In genomic region chr1:64962447-64962846, GRCh38 we compare ENCODE assay signal across 10 cellular contexts. TPM values are rescaled to one million over a fixed set of nuclear protein-coding genes. Genes with fewer than 3 reads are reported as not detected.
DNase-seq lines count a peak whose midpoint lies in the region; ATAC-seq and TF ChIP-seq lines count a peak whose summit lies in the region.
"Had no signal": no experiment of that assay in that cellular context is flagged by ENCODE, and none has a peak within 500 bp of the region (broad histone marks: within the 10 kb centered on the region; RNA-seq: fewer than 3 reads in every experiment).

No MANE protein-coding gene starts in this region.

- peak overlapping the region; percentile 50 for H3K4me3 Mint-ChIP-seq in activated CD4-positive, alpha-beta memory T cell treated with anti-CD3 and anti-CD28 coated beads, Interleukin-2, amount 10 ng/mL, durations not matched to agents 7 days and 5 days

- H3K36me3 Mint-ChIP-seq in activated CD4-positive, alpha-beta memory T cell treated with anti-CD3 and anti-CD28 coated beads, Interleukin-2, amount 10 ng/mL, durations not matched to agents 7 days and 5 days (ENCODE audit: low read depth): peaks cover 29% of the 10 kb centered on the region

- H3K27ac Mint-ChIP-seq in activated CD4-positive, alpha-beta memory T cell treated with anti-CD3 and anti-CD28 coated beads, Interleukin-2, amount 10 ng/mL, durations not matched to agents 7 days and 5 days: peak overlapping the region; percentile 70

- CTCF ChIA-PET in activated CD4-positive, alpha-beta memory T cell treated with anti-CD3 and anti-CD28 coated beads, Interleukin-2, amount 10 ng/mL, durations not matched to agents 7 days and 5 days (lab: Charles Lee): interaction anchor here (1.1 to 1.7 kb wide), 4 partner anchors 13 to 100 kb away, joined by 3 read pairs; no protein-coding TSS in a partner anchor

- H3K36me3 ChIP-seq in BLaER1 (no peaks in the 10 kb centered on the region), kidney epithelial cell (ENCODE audit: control insufficient read depth, insufficient read depth, low read length) (no peaks in the 10 kb centered on the region), esophagus squamous epithelium (no peaks in the 10 kb centered on the region), tibial nerve (no peaks in the 10 kb centered on the region)

- H3K9ac ChIP-seq in BLaER1: peak overlapping the region; percentile 49; the same call in 1 of the 2 replicates

- peak; percentile 16 for ATAC-seq in GM21619 (IDR thresholded peaks at IDR 0.05; ENCODE audit: unreplicated experiment)

- H3K4me2 ChIP-seq in BLaER1: peak overlapping the region; percentile 95

- no peaks in the 10 kb centered on the region for H3K27me3 ChIP-seq in BLaER1
- H3K27me3 ChIP-seq in kidney epithelial cell (ENCODE audit: control insufficient read depth, insufficient read depth, low read length): no peaks in the 10 kb centered on the region
- H3K27me3 ChIP-seq in esophagus squamous epithelium: no peaks in the 10 kb centered on the region
- no peaks in the 10 kb centered on the region for H3K27me3 ChIP-seq in tibial nerve

- H3K9me3 ChIP-seq in BLaER1: no peaks in the 10 kb centered on the region
- no peaks in the 10 kb centered on the region for H3K9me3 ChIP-seq in esophagus squamous epithelium
- no peaks in the 10 kb centered on the region for H3K9me3 ChIP-seq in tibial nerve

- 31 to 47% methylated on average over 8 of the region's 8 CpGs for WGBS in esophagus squamous epithelium, 2 donors
- WGBS in tibial nerve, 2 donors: 75 to 76% methylated on average over 8 of the region's 8 CpGs

- H3K27me3 Mint-ChIP-seq in activated CD4-positive, alpha-beta memory T cell treated with anti-CD3 and anti-CD28 coated beads, Interleukin-2, amount 10 ng/mL, durations not matched to agents 7 days and 5 days: no peaks in the 10 kb centered on the region

- H3K9me3 Mint-ChIP-seq in activated CD4-positive, alpha-beta memory T cell treated with anti-CD3 and anti-CD28 coated beads, Interleukin-2, amount 10 ng/mL, durations not matched to agents 7 days and 5 days: no peaks in the 10 kb centered on the region

- intact Hi-C loops in esophagus squamous epithelium (cut with DNase I): no loop called here

- peak; percentile 59 for DNase-seq in activated CD4-positive, alpha-beta memory T cell treated with anti-CD3 and anti-CD28 coated beads, Interleukin-2, amount 10 ng/mL, durations not matched to agents 7 days and 5 days
- DNase-seq in kidney epithelial cell (ENCODE audit: low read depth): peak; percentile 70
- no peak for DNase-seq in esophagus squamous epithelium (lab: John Stamatoyannopoulos, UW)
- DNase-seq in NK-92 treated with Interleukin-12 subunit alpha and Interleukin-12 subunit beta, amount 100 ng/mL, for 24 hours (lab: John Stamatoyannopoulos, UW): no peak
- no peak for DNase-seq in NCI-H1694 (lab: John Stamatoyannopoulos, UW)
- DNase-seq in tibial nerve (ENCODE audit: low spot score in 2 of 2): no peak
- DNase-seq: NCI-H2107, T-helper 9 cell had no signal

- TF ChIP-seq CTCF in kidney epithelial cell (IDR thresholded peaks at IDR 0.05; ENCODE audit: insufficient read depth, low read length, poor library complexity, severe bottlenecking) (no peak), esophagus squamous epithelium (IDR thresholded peaks at IDR 0.05) (no peak), tibial nerve (IDR thresholded peaks at IDR 0.05) (no peak)

- no peak overlapping the region for H3K4me3 ChIP-seq in BLaER1
- H3K4me3 ChIP-seq in kidney epithelial cell (ENCODE audit: low read depth, low read length): no peak overlapping the region
- no peak overlapping the region for H3K4me3 ChIP-seq in esophagus squamous epithelium
- no peak overlapping the region for H3K4me3 ChIP-seq in tibial nerve

- peaks cover 86% of the 10 kb centered on the region for H4K20me1 ChIP-seq in BLaER1

- POLR2A ChIA-PET in activated CD4-positive, alpha-beta memory T cell treated with anti-CD3 and anti-CD28 coated beads, Interleukin-2, amount 10 ng/mL, durations not matched to agents 7 days and 5 days (lab: Charles Lee): interaction anchor here (0.9 to 3.3 kb wide), 13 partner anchors 9 to 1285 kb away, joined by 3 to 14 read pairs (median 3); no protein-coding TSS in a partner anchor

- no peak for TF ChIP-seq EP300 in tibial nerve (IDR thresholded peaks at IDR 0.05)

- TF ChIP-seq POLR2A in esophagus squamous epithelium (IDR thresholded peaks at IDR 0.05): no peak
- no peak for TF ChIP-seq POLR2A in tibial nerve (IDR thresholded peaks at IDR 0.05)

- H3K27ac ChIP-seq in BLaER1: peak overlapping the region; percentile 50
- peak overlapping the region in 1 of 4 donors; percentile 6 for H3K27ac ChIP-seq in esophagus squamous epithelium
- H3K27ac ChIP-seq in tibial nerve: no peak overlapping the region

- H3K4me1 Mint-ChIP-seq in activated CD4-positive, alpha-beta memory T cell treated with anti-CD3 and anti-CD28 coated beads, Interleukin-2, amount 10 ng/mL, durations not matched to agents 7 days and 5 days: peaks cover 68% of the 10 kb centered on the region

- H3K4me1 ChIP-seq in BLaER1: peaks cover 69% of the 10 kb centered on the region
- H3K4me1 ChIP-seq in esophagus squamous epithelium: peaks cover 11 to 79% (median 24%) of the 10 kb centered on the region in 3 donors
- H3K4me1 ChIP-seq in tibial nerve: peaks cover 0 to 52% (median 21%) of the 10 kb centered on the region in 4 donors

RNA-seq across cellular contexts. Expression of gene JAK1, which starts 3.9 kb away (rescaled TPM):
- total RNA-seq in activated CD4-positive, alpha-beta memory T cell treated with anti-CD3 and anti-CD28 coated beads, Interleukin-2, amount 10 ng/mL, durations not matched to agents 7 days and 5 days: 100 to 1,000 TPM; 204 to 205 TPM
- total RNA-seq in kidney epithelial cell (138 and 156 TPM in 2 replicates), esophagus squamous epithelium (10 to 100 TPM; 59.7 to 92.7 (median 64.1) TPM), tibial nerve (100 to 1,000 TPM; 114 to 222 (median 138) TPM)

Comparison
In these comparisons a context has a peak if more than half of its experiments do, and no peak if none do; other contexts are left out.
1. DNase-seq: peak in activated CD4-positive, alpha-beta memory T cell treated with anti-CD3 and anti-CD28 coated beads, Interleukin-2, amount 10 ng/mL, durations not matched to agents 7 days and 5 days (single experiment) and kidney epithelial cell (single experiment); none in esophagus squamous epithelium (single experiment), NK-92 treated with Interleukin-12 subunit alpha and Interleukin-12 subunit beta, amount 100 ng/mL, for 24 hours (single experiment), NCI-H1694 (single experiment) and tibial nerve (0 of 2).